8 cellular contexts compared by ENCODE assay signal in genomic region chr15:74799843-74800558, GRCh38. TPM values are rescaled to one million over a fixed set of nuclear protein-coding genes. Genes with fewer than 3 reads are reported as not detected.
A peak's percentile ranks its signal among the peaks of the same experiment; 100 is the strongest.
DNase-seq lines count a peak whose midpoint lies in the region; ATAC-seq and TF ChIP-seq lines count a peak whose summit lies in the region.

No MANE protein-coding gene starts in this region.

- peak; percentile 97 for DNase-seq in CD1c-positive myeloid dendritic cell (ENCODE audit: extremely low spot score)
- peak in 68 of 76 experiments; percentile 11 to 82 (median 64) for DNase-seq in HUDEP-2 (lab: John Stamatoyannopoulos, UW; ENCODE audit: unreplicated experiment in 76 of 76)
- peak; percentile 84 for DNase-seq in activated naive CD4-positive, alpha-beta T cell treated with anti-CD3 and anti-CD28 coated beads, Interleukin-2, amount 50 U/mL, for 16 hours
- peak; percentile 88 for DNase-seq in glomerular visceral epithelial cell (ENCODE audit: extremely low spot score)
- peak; percentile 95 for DNase-seq in posterior vena cava (ENCODE audit: low spot score)

- peak; percentile 77 for ATAC-seq in GM19351 (IDR thresholded peaks at IDR 0.05; ENCODE audit: unreplicated experiment)
- peak; percentile 95 for ATAC-seq in SK-N-SH treated with all-trans-retinoic acid at 6 μM for 48 hours
- no peak for ATAC-seq in HG03378 (IDR thresholded peaks at IDR 0.05; ENCODE audit: unreplicated experiment)

- intact Hi-C loops in posterior vena cava (cut with DNase I) = loop anchor here in 1 of 2 donors (2.0 kb wide), 1 partner anchor 29 kb away; no protein-coding TSS in a partner anchor

TF ChIP-seq in SK-N-SH treated with all-trans-retinoic acid at 6 μM for 48 hours, 23 proteins besides CTCF, POLR2A, EP300 and RAD21:
- TF ChIP-seq SNAI2 (CRISPR knock-in tag; IDR thresholded peaks at IDR 0.05) = no peak

RNA-seq across cellular contexts. Expression of gene LMAN1L, which starts 12.6 kb away (rescaled TPM):
- not detected for total RNA-seq in posterior vena cava

RNA-seq across cellular contexts. Expression of gene CSK, which starts 18.1 kb away (rescaled TPM):
- total RNA-seq in posterior vena cava = 10 to 100 TPM; 29.6 to 31.8 TPM

RNA-seq across cellular contexts. Expression of gene CPLX3, which starts 26.4 kb away (rescaled TPM):
- not detected for total RNA-seq in posterior vena cava

RNA-seq across cellular contexts. Expression of gene ULK3, which starts 43.0 kb away (rescaled TPM):
- 10 to 100 TPM; 19.1 to 21.8 TPM for total RNA-seq in posterior vena cava

RNA-seq across cellular contexts. Expression of gene CYP1A2, which starts 51.4 kb away (rescaled TPM):
- not detected for total RNA-seq in posterior vena cava
